Comparison of ENCODE assay signal across 1 cellular context in genomic region chr1:212665241-212666115, GRCh38.
TF ChIP-seq lines count a peak whose summit lies in the region.

No MANE protein-coding gene starts in this region.

TF ChIP-seq in HepG2, 621 proteins besides CTCF, POLR2A, EP300 and RAD21 (continued from another document and continues in another):
- TF ChIP-seq THAP8 (CRISPR knock-in tag; IDR thresholded peaks at IDR 0.05; ENCODE audit: borderline replicate concordance) (no peak), ZNF563 (CRISPR knock-in tag; IDR thresholded peaks at IDR 0.05) (no peak), MEF2D (CRISPR knock-in tag; IDR thresholded peaks at IDR 0.05) (peak; percentile 55; the same call in 1 of the 2 replicates), ZNF629 (CRISPR knock-in tag; conservative IDR thresholded peaks at IDR 0.05) (peak; percentile 57), ZSCAN20 (CRISPR knock-in tag; IDR thresholded peaks at IDR 0.05; ENCODE audit: borderline replicate concordance) (peak; percentile 55; the same call in 1 of the 2 replicates), ZNF710 (CRISPR knock-in tag; IDR thresholded peaks at IDR 0.05; ENCODE audit: borderline replicate concordance) (peak; percentile 6; the same call in 1 of the 2 replicates), MEIS2 (CRISPR knock-in tag; IDR thresholded peaks at IDR 0.05) (peak; percentile 52; the same call in 1 of the 2 replicates), ZNF225 (CRISPR knock-in tag; IDR thresholded peaks at IDR 0.05) (peak; percentile 67; the same call in 1 of the 2 replicates), CREM (IDR thresholded peaks at IDR 0.05) (no peak), CREM (CRISPR knock-in tag; IDR thresholded peaks at IDR 0.05) (no peak), ZNF484 (CRISPR knock-in tag; IDR thresholded peaks at IDR 0.05; ENCODE audit: borderline replicate concordance, low read depth) (no peak), DDIT3 (CRISPR knock-in tag; IDR thresholded peaks at IDR 0.05) (no peak), ETV6 (CRISPR knock-in tag; conservative IDR thresholded peaks at IDR 0.05) (no peak), RXRA (CRISPR knock-in tag; IDR thresholded peaks at IDR 0.05) (peak; percentile 26; the same call in 1 of the 2 replicates), RFX3 (CRISPR knock-in tag; IDR thresholded peaks at IDR 0.05) (no peak), ZNF577 (CRISPR knock-in tag; IDR thresholded peaks at IDR 0.05; ENCODE audit: borderline replicate concordance, low read depth) (no peak), ZNF280B (CRISPR knock-in tag; IDR thresholded peaks at IDR 0.05; ENCODE audit: borderline replicate concordance) (peak; percentile 78; the same call in 1 of the 2 replicates), ZBTB39 (CRISPR knock-in tag; IDR thresholded peaks at IDR 0.05) (no peak), SP5 (CRISPR knock-in tag; IDR thresholded peaks at IDR 0.05; ENCODE audit: borderline replicate concordance, low read depth) (0 out of 2 replicates have a peak, but pooled peaks have one; percentile 15), TGIF2 (CRISPR knock-in tag; IDR thresholded peaks at IDR 0.05) (no peak), ZNF263 (CRISPR knock-in tag; IDR thresholded peaks at IDR 0.05) (peak; percentile 98), PPARG (CRISPR knock-in tag; conservative IDR thresholded peaks at IDR 0.05) (0 out of 2 replicates have a peak, but pooled peaks have one; percentile 38), ZNF547 (CRISPR knock-in tag; IDR thresholded peaks at IDR 0.05) (0 out of 2 replicates have a peak, but pooled peaks have one; percentile 38), RBFOX2 (IDR thresholded peaks at IDR 0.05; ENCODE audit: low read depth, low read length) (no peak), NFYC (CRISPR knock-in tag; IDR thresholded peaks at IDR 0.05) (no peak), ZNF780A (CRISPR knock-in tag; IDR thresholded peaks at IDR 0.05) (no peak), ZBTB20 (CRISPR knock-in tag; IDR thresholded peaks at IDR 0.05; ENCODE audit: borderline replicate concordance, low read depth) (no peak), ATRX (CRISPR knock-in tag; IDR thresholded peaks at IDR 0.05; ENCODE audit: borderline replicate concordance) (no peak), ZNF343 (CRISPR knock-in tag; IDR thresholded peaks at IDR 0.05) (no peak), SRSF1 (optimal IDR thresholded peaks at IDR 0.05; ENCODE audit: low read depth, low read length) (no peak), FOXA3 (CRISPR knock-in tag; IDR thresholded peaks at IDR 0.05) (peak; percentile 28; the same call in 1 of the 2 replicates), NAIF1 (CRISPR knock-in tag; IDR thresholded peaks at IDR 0.05; ENCODE audit: borderline replicate concordance) (no peak), XRCC5 (optimal IDR thresholded peaks at IDR 0.05; ENCODE audit: low read length) (peak; percentile 60), TFDP2 (CRISPR knock-in tag; IDR thresholded peaks at IDR 0.05) (peak; percentile 13; the same call in 1 of the 2 replicates), NCOA2 (CRISPR knock-in tag; IDR thresholded peaks at IDR 0.05) (no peak), SNAPC2 (CRISPR knock-in tag; IDR thresholded peaks at IDR 0.05) (no peak), CEBPG (CRISPR knock-in tag; IDR thresholded peaks at IDR 0.05) (no peak), SALL2 (CRISPR knock-in tag; IDR thresholded peaks at IDR 0.05) (peak; percentile 79; the same call in 1 of the 2 replicates), DNMT1 (CRISPR knock-in tag; IDR thresholded peaks at IDR 0.05) (no peak), ZNF496 (CRISPR knock-in tag; IDR thresholded peaks at IDR 0.05; ENCODE audit: insufficient replicate concordance) (no peak), ZNF143 (CRISPR knock-in tag; IDR thresholded peaks at IDR 0.05) (no peak), POGZ (CRISPR knock-in tag; IDR thresholded peaks at IDR 0.05) (0 out of 2 replicates have a peak, but pooled peaks have one; percentile 23), ZBTB2 (CRISPR knock-in tag; IDR thresholded peaks at IDR 0.05; ENCODE audit: low read depth) (no peak), SPEN (CRISPR knock-in tag; IDR thresholded peaks at IDR 0.05; ENCODE audit: low read depth) (0 out of 2 replicates have a peak, but pooled peaks have one; percentile 19), EED (CRISPR knock-in tag; IDR thresholded peaks at IDR 0.05) (peak; percentile 51; the same call in 1 of the 2 replicates), HNRNPK (IDR thresholded peaks at IDR 0.05; ENCODE audit: low read depth, low read length, poor library complexity, severe bottlenecking) (peak; percentile 97), ZNF580 (CRISPR knock-in tag; IDR thresholded peaks at IDR 0.05; ENCODE audit: borderline replicate concordance, low read depth) (peak; percentile 54; the same call in 1 of the 2 replicates), FOXP1 (IDR thresholded peaks at IDR 0.05) (no peak), FOXP1 (CRISPR knock-in tag; IDR thresholded peaks at IDR 0.05) (no peak), PHF21A (CRISPR knock-in tag; IDR thresholded peaks at IDR 0.05) (no peak), ARID5B (CRISPR knock-in tag; IDR thresholded peaks at IDR 0.05) (peak; percentile 37), GMEB1 (CRISPR knock-in tag; IDR thresholded peaks at IDR 0.05; ENCODE audit: borderline replicate concordance) (no peak), KMT2A (CRISPR knock-in tag; IDR thresholded peaks at IDR 0.05) (no peak), LCORL (IDR thresholded peaks at IDR 0.05) (no peak), LCORL (CRISPR knock-in tag; IDR thresholded peaks at IDR 0.05) (peak; percentile 72), PHF8 (CRISPR knock-in tag; IDR thresholded peaks at IDR 0.05) (peak; percentile 42; the same call in 1 of the 2 replicates), BATF2 (CRISPR knock-in tag; IDR thresholded peaks at IDR 0.05) (no peak)
